ENCODE assay signal across 8 cellular contexts in genomic region chr6:164039954-164040375, GRCh38.
DNase-seq lines count a peak whose midpoint lies in the region; ATAC-seq and TF ChIP-seq lines count a peak whose summit lies in the region.

No MANE protein-coding gene starts in this region.

- peaks cover 3% of the 10 kb centered on the region for H3K4me1 Mint-ChIP-seq in mesothelial cell of epicardium

- TF ChIP-seq CTCF in VCaP (conservative IDR thresholded peaks at IDR 0.05) (peak; percentile 56), esophagus muscularis mucosa (IDR thresholded peaks at IDR 0.05) (no peak), mesothelial cell of epicardium (IDR thresholded peaks at IDR 0.05; ENCODE audit: unreplicated experiment) (no peak)

- intact Hi-C loops in esophagus muscularis mucosa (cut with DNase I), result no loop called here

- no peak for TF ChIP-seq EP300 in esophagus muscularis mucosa (IDR thresholded peaks at IDR 0.05)

- H3K27me3 Mint-ChIP-seq in mesothelial cell of epicardium (ENCODE audit: low read depth), result no peaks in the 10 kb centered on the region

- no peaks in the 10 kb centered on the region for H3K36me3 ChIP-seq in esophagus muscularis mucosa

- H3K9me3 Mint-ChIP-seq in mesothelial cell of epicardium, result peaks cover 10% of the 10 kb centered on the region

- no peaks in the 10 kb centered on the region for H3K9me3 ChIP-seq in esophagus muscularis mucosa

- no peak overlapping the region for H3K4me3 Mint-ChIP-seq in mesothelial cell of epicardium

- H3K4me3 ChIP-seq in esophagus muscularis mucosa, result peak overlapping the region; percentile 5 to 21 (median 14)

- ATAC-seq in GM18867 (IDR thresholded peaks at IDR 0.05; ENCODE audit: unreplicated experiment) (peak; percentile 43), GM21619 (IDR thresholded peaks at IDR 0.05; ENCODE audit: unreplicated experiment) (no peak)

- H3K27me3 ChIP-seq in esophagus muscularis mucosa, result no peaks in the 10 kb centered on the region

- H3K27ac ChIP-seq in VCaP, result no peak overlapping the region
- no peak overlapping the region for H3K27ac ChIP-seq in esophagus muscularis mucosa (replicated peaks in 1 of 4)

- H3K27ac Mint-ChIP-seq in mesothelial cell of epicardium, result no peak overlapping the region

- H3K36me3 Mint-ChIP-seq in mesothelial cell of epicardium, result no peaks in the 10 kb centered on the region

- no peak for TF ChIP-seq POLR2A in esophagus muscularis mucosa (IDR thresholded peaks at IDR 0.05; ENCODE audit: low read depth)

- 71% methylated on average over 13 of the region's 19 CpGs for WGBS in esophagus muscularis mucosa

- H3K4me1 ChIP-seq in esophagus muscularis mucosa, result no peaks in the 10 kb centered on the region

- DNase-seq in esophagus muscularis mucosa (ENCODE audit: extremely low spot score) (no peak), NCI-H2196 treated with DMSO at 0.1 percent for 48 hours (lab: John Stamatoyannopoulos, UW; ENCODE audit: unreplicated experiment) (no peak), A172 (ENCODE audit: low spot score) (no peak), mesothelial cell of epicardium (ENCODE audit: low spot score in 2 of 2, unreplicated experiment in 2 of 2) (no peak)
- peak; percentile 12 for DNase-seq in stimulated activated CD4-positive, alpha-beta T cell treated with anti-CD3 and anti-CD28 coated beads, Interleukin-12 subunit alpha, Interleukin-12 subunit beta, amount 100 ng/mL, for 4 hours
